In genomic region chr7:130930260-130930659, GRCh38 we compare ENCODE assay signal across 1 cellular context.
TF ChIP-seq lines count a peak whose summit lies in the region.

No MANE protein-coding gene starts in this region.

TF ChIP-seq in SK-N-SH, 30 proteins besides CTCF, POLR2A, EP300 and RAD21 (continued from another document):
- TF ChIP-seq USF1 (IDR thresholded peaks at IDR 0.05; ENCODE audit: borderline replicate concordance, low read depth) (no peak), TAF1 (IDR thresholded peaks at IDR 0.05; ENCODE audit: borderline replicate concordance, low read depth, low read length) (no peak), GATA2 (CRISPR knock-in tag; IDR thresholded peaks at IDR 0.05) (no peak)
